Comparison of ENCODE assay signal across 12 cellular contexts in the genomic region with DNA sequence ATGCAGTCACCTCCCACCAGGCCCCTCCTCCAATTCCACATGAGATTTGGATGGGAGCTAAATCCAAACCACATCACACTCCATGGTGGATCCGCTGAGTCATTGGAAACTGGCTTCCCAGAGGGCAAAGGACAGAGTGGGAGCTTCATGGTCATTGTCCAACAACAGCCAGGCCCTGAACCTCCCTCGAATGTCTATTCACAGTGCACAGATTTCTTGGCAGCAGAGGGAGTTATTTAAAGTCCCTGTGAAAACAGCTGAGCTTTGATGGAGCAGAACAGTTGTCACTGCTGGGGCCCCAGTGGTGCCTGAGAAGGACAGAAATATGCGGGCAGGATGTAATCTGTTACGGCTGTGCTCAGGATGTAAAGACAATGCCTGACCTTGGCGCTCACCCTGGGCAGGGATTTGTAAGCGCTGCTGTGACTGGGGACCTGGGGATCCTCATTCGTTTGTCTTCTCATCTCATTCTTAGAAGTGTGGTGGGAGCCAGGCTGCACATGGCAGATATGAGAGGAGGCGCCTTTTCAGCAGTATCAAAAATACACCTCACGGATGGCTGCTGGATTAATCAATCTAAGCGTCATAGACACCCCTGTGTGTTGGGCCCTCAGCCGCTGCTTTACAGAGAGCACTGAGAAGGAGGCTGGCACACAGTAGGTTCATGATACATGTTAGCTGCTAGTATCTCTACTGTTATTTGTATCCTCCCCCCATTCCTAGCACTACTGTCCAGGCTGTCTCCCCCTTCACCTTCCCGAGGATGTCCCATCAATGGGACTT.
DNase-seq lines count a peak whose midpoint lies in the region; ATAC-seq and TF ChIP-seq lines count a peak whose summit lies in the region.
"Had no signal": no experiment of that assay in that cellular context is flagged by ENCODE, and none has a peak within 500 bp of the region (broad histone marks: within the 10 kb centered on the region; RNA-seq: fewer than 3 reads in every experiment).

No MANE protein-coding gene starts in this region.

- intact Hi-C loops in upper lobe of right lung (cut with DNase I), result no loop called here

- H3K9me3 ChIP-seq in mesodermal cell (ENCODE audit: control insufficient read depth, low read length), result no peaks in the 10 kb centered on the region
- no peaks in the 10 kb centered on the region for H3K9me3 ChIP-seq in upper lobe of right lung

- no peaks in the 10 kb centered on the region for H3K36me3 ChIP-seq in mesodermal cell (ENCODE audit: control insufficient read depth, insufficient read depth, low read length)
- no peaks in the 10 kb centered on the region for H3K36me3 ChIP-seq in upper lobe of right lung

- no peaks in the 10 kb centered on the region for H3K27me3 ChIP-seq in upper lobe of right lung
- H3K27me3 ChIP-seq: hepatocyte had no signal

- no peak overlapping the region for H3K4me3 ChIP-seq in mesodermal cell (ENCODE audit: extremely low read depth, insufficient read depth, low read length, poor library complexity, severe bottlenecking)
- no peak overlapping the region for H3K4me3 ChIP-seq in upper lobe of right lung
- H3K4me3 ChIP-seq: hepatocyte had no signal

- WGBS in mesodermal cell (ENCODE audit: insufficient coverage in 2 of 2), 2 experiments, result 79 to 86% methylated on average over 10 to 11 of the region's 12 CpGs

- H3K4me1 ChIP-seq in mesodermal cell (ENCODE audit: control insufficient read depth, insufficient read depth, low read length, poor library complexity, severe bottlenecking), result peaks cover 7% of the 10 kb centered on the region
- no peaks in the 10 kb centered on the region for H3K4me1 ChIP-seq in upper lobe of right lung

- peak overlapping the region; percentile 63 for H3K27ac ChIP-seq in mesodermal cell (ENCODE audit: low read depth, low read length, severe bottlenecking)
- H3K27ac ChIP-seq in upper lobe of right lung, result no peak overlapping the region
- H3K27ac ChIP-seq: hepatocyte had no signal

- TF ChIP-seq CTCF in upper lobe of right lung (IDR thresholded peaks at IDR 0.05), result no peak

- DNase-seq in activated CD8-positive, alpha-beta memory T cell treated with anti-CD3 and anti-CD28 coated beads for 24 hours, result peak; percentile 21
- DNase-seq in activated CD8-positive, alpha-beta memory T cell treated with anti-CD3 and anti-CD28 coated beads, Interleukin-2, amount 50 U/mL, for 4 hours, result no peak
- DNase-seq in ecto neural progenitor cell (ENCODE audit: low spot score), result peak; percentile 45
- peak; percentile 29 for DNase-seq in upper lobe of right lung
- DNase-seq in NCI-H1436 (lab: John Stamatoyannopoulos, UW), result no peak
- DNase-seq: activated naive CD4-positive, alpha-beta T cell treated with anti-CD3 and anti-CD28 coated beads for 36 hours; erythroblast; NCI-H2107 had no signal

- ATAC-seq in upper lobe of right lung, result no peak
- no peak for ATAC-seq in HG02884 (IDR thresholded peaks at IDR 0.05; ENCODE audit: unreplicated experiment)
- ATAC-seq in HG02981 (IDR thresholded peaks at IDR 0.05; ENCODE audit: unreplicated experiment), result no peak

Comparison
In these comparisons a context has a peak if more than half of its experiments do, and no peak if none do; other contexts are left out.
1. DNase-seq: peak in activated CD8-positive, alpha-beta memory T cell treated with anti-CD3 and anti-CD28 coated beads for 24 hours (single experiment), ecto neural progenitor cell (single experiment) and upper lobe of right lung (single experiment); none in activated CD8-positive, alpha-beta memory T cell treated with anti-CD3 and anti-CD28 coated beads, Interleukin-2, amount 50 U/mL, for 4 hours (single experiment) and NCI-H1436 (single experiment).